Comparison of ENCODE assay signal across 28 cellular contexts in genomic region chr4:123819362-123820035, GRCh38.
DNase-seq lines count a peak whose midpoint lies in the region; ATAC-seq and TF ChIP-seq lines count a peak whose summit lies in the region.
"Had no signal": no experiment of that assay in that cellular context is flagged by ENCODE, and none has a peak within 500 bp of the region (broad histone marks: within the 10 kb centered on the region; RNA-seq: fewer than 3 reads in every experiment).

No MANE protein-coding gene starts in this region.

- no TSS peak for BruUV-seq in MCF 10A (replicated peaks; lab: Mats Ljungman, UMichigan)

- peak; percentile 47 for ATAC-seq in gastroesophageal sphincter
- ATAC-seq in HG02798 (IDR thresholded peaks at IDR 0.05; ENCODE audit: poor library complexity, unreplicated experiment): no peak
- ATAC-seq: HepG2 had no signal

- TF ChIP-seq CTCF in MCF 10A (IDR thresholded peaks at IDR 0.05; ENCODE audit: unreplicated experiment) (no peak), breast epithelium (IDR thresholded peaks at IDR 0.05) (no peak), cardiac fibroblast (IDR thresholded peaks at IDR 0.05; ENCODE audit: low read depth, low read length) (no peak), gastroesophageal sphincter (IDR thresholded peaks at IDR 0.05) (no peak)

- no peaks in the 10 kb centered on the region for H3K9me3 Mint-ChIP-seq in MCF 10A (ENCODE audit: unreplicated experiment)
- H3K9me3 Mint-ChIP-seq: activated B cell treated with CpG ODN at 0.5 μM for 24 hours; activated naive CD8-positive, alpha-beta T cell treated with anti-CD3 and anti-CD28 coated beads, Interleukin-2, amount 10 ng/mL, durations not matched to agents 7 days and 5 days had no signal

- POLR2A ChIA-PET in MCF 10A (lab: Yijun Ruan, JAX): interaction anchor here (1.0 kb wide), 1 partner anchor 9 kb away, joined by 4 read pairs; no protein-coding TSS in a partner anchor

- TF ChIP-seq POLR2A in breast epithelium (IDR thresholded peaks at IDR 0.05) (no peak), gastroesophageal sphincter (IDR thresholded peaks at IDR 0.05) (no peak)

- H3K4me1 ChIP-seq in breast epithelium: no peaks in the 10 kb centered on the region
- H3K4me1 ChIP-seq in gastroesophageal sphincter: peaks cover 0 to 7% (median 2%) of the 10 kb centered on the region in 3 donors
- H3K4me1 ChIP-seq: colonic mucosa, lower lobe of right lung had no signal

- H3K9me3 ChIP-seq in breast epithelium (no peaks in the 10 kb centered on the region), gastroesophageal sphincter (no peaks in the 10 kb centered on the region), MG63 (no peaks in the 10 kb centered on the region)
- H3K9me3 ChIP-seq: colonic mucosa, lower lobe of right lung, psoas muscle, tibial artery had no signal

- H3K27ac Mint-ChIP-seq in MCF 10A (ENCODE audit: low read depth, unreplicated experiment): peak overlapping the region; percentile 52
- H3K27ac Mint-ChIP-seq: activated B cell treated with CpG ODN at 0.5 μM for 24 hours; activated naive CD8-positive, alpha-beta T cell treated with anti-CD3 and anti-CD28 coated beads, Interleukin-2, amount 10 ng/mL, durations not matched to agents 7 days and 5 days; brain; CD8-positive, alpha-beta memory T cell; endodermal cell had no signal

- CTCF ChIA-PET in MCF 10A (lab: Yijun Ruan, JAX): interaction anchor here (0.6 to 3.3 kb wide), 2 partner anchors 47 to 894 kb away, joined by 3 to 13 read pairs; no protein-coding TSS in a partner anchor

- H3K36me3 ChIP-seq in breast epithelium: no peaks in the 10 kb centered on the region
- no peaks in the 10 kb centered on the region for H3K36me3 ChIP-seq in gastroesophageal sphincter
- H3K36me3 ChIP-seq in MG63: no peaks in the 10 kb centered on the region
- H3K36me3 ChIP-seq: colonic mucosa, lower lobe of right lung, tibial artery had no signal

- intact Hi-C loops in MCF 10A (cut with micrococcal nuclease) (no loop called here), breast epithelium (cut with DNase I; ENCODE audit: low total_unique reads) (no loop called here)

- peak overlapping the region; percentile 17 for H3K4me3 Mint-ChIP-seq in MCF 10A (ENCODE audit: unreplicated experiment)
- H3K4me3 Mint-ChIP-seq: activated B cell treated with CpG ODN at 0.5 μM for 24 hours; activated naive CD8-positive, alpha-beta T cell treated with anti-CD3 and anti-CD28 coated beads, Interleukin-2, amount 10 ng/mL, durations not matched to agents 7 days and 5 days; brain; CD8-positive, alpha-beta memory T cell; endodermal cell had no signal

- H3K4me1 Mint-ChIP-seq in MCF 10A (ENCODE audit: insufficient read depth, unreplicated experiment): peaks cover 18% of the 10 kb centered on the region
- H3K4me1 Mint-ChIP-seq: activated naive CD8-positive, alpha-beta T cell treated with anti-CD3 and anti-CD28 coated beads, Interleukin-2, amount 10 ng/mL, durations not matched to agents 7 days and 5 days; CD8-positive, alpha-beta memory T cell had no signal

- DNase-seq in MCF 10A (ENCODE audit: unreplicated experiment): peak; percentile 80
- DNase-seq in breast epithelium (ENCODE audit: low spot score in 2 of 2): no peak
- DNase-seq in cardiac fibroblast (ENCODE audit: low read depth in 2 of 2): peak; percentile 29 to 61
- no peak for DNase-seq in ecto neural progenitor cell (ENCODE audit: low spot score)
- no peak for DNase-seq in NCI-H2029 (lab: John Stamatoyannopoulos, UW)
- DNase-seq in MG63: no peak
- DNase-seq: 8988T; activated B cell treated with CpG ODN at 0.5 μM for 24 hours; activated CD4-positive, alpha-beta T cell treated with anti-CD3 and anti-CD28 coated beads, Interleukin-2, amount 50 U/mL, for 4 hours; activated naive CD8-positive, alpha-beta T cell treated with anti-CD3 and anti-CD28 coated beads, Interleukin-2, amount 10 ng/mL, durations not matched to agents 7 days and 5 days; AML-193; CD8-positive, alpha-beta memory T cell; colonic mucosa; endodermal cell; GOT3; kidney; lower lobe of right lung; NCI-H1417; NCI-H2107; NCI-H446 treated with DMSO at 0.1 percent for 48 hours; psoas muscle; stimulated activated CD4-positive, alpha-beta T cell treated with anti-CD3 and anti-CD28 coated beads, Interleukin-2, amount 100 ng/mL, for 48 hours; stimulated activated naive CD4-positive, alpha-beta T cell; tibial artery had no signal

- H3K27me3 Mint-ChIP-seq in MCF 10A (ENCODE audit: insufficient read depth, unreplicated experiment): no peaks in the 10 kb centered on the region

- H3K4me3 ChIP-seq in breast epithelium: no peak overlapping the region
- H3K4me3 ChIP-seq in cardiac fibroblast (replicated peaks in 1 of 2; ENCODE audit: low read depth in 2 of 2, low read length in 2 of 2): no peak overlapping the region
- H3K4me3 ChIP-seq in gastroesophageal sphincter: no peak overlapping the region
- no peak overlapping the region for H3K4me3 ChIP-seq in MG63
- H3K4me3 ChIP-seq: colonic mucosa, lower lobe of right lung, psoas muscle, tibial artery had no signal

- no peaks in the 10 kb centered on the region for H3K27me3 ChIP-seq in breast epithelium
- H3K27me3 ChIP-seq in gastroesophageal sphincter: no peaks in the 10 kb centered on the region
- H3K27me3 ChIP-seq in MG63: no peaks in the 10 kb centered on the region
- H3K27me3 ChIP-seq: colonic mucosa, tibial artery had no signal

- H3K27ac ChIP-seq in breast epithelium (no peak overlapping the region), gastroesophageal sphincter (no peak overlapping the region)
- H3K27ac ChIP-seq: colonic mucosa, lower lobe of right lung, psoas muscle, tibial artery had no signal

- H3K36me3 Mint-ChIP-seq in MCF 10A (ENCODE audit: insufficient read depth, unreplicated experiment): no peaks in the 10 kb centered on the region
- H3K36me3 Mint-ChIP-seq: activated naive CD8-positive, alpha-beta T cell treated with anti-CD3 and anti-CD28 coated beads, Interleukin-2, amount 10 ng/mL, durations not matched to agents 7 days and 5 days; brain; CD8-positive, alpha-beta memory T cell had no signal

- no peak for TF ChIP-seq EP300 in gastroesophageal sphincter (IDR thresholded peaks at IDR 0.05)

Comparison
In these comparisons a context has a peak if more than half of its experiments do, and no peak if none do; other contexts are left out.
1. DNase-seq: peak in MCF 10A (single experiment) and cardiac fibroblast (2 of 2); none in breast epithelium (0 of 2), ecto neural progenitor cell (single experiment), NCI-H2029 (single experiment) and MG63 (single experiment).